Comparison of ENCODE assay signal across 39 cellular contexts in the genomic region with DNA sequence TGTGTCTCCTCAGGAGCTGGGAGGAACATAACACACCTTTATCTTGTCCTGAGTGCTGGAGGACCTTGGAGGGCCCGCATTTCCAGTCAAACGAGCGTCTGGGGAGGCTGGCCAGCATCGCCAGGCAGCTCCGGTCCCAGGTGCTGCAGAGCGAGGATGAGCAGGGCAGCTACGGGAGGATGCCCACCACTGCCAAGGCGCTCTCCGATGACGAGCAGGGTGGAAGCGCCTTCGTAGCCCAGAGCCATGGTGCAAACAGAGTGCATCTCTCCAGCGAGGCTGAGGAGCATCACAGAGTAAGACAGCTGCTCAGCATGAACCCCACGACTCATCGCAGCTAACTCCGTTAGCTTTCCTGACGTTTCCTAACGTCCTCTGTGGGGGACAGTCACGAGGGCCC. TPM values are rescaled to one million over a fixed set of nuclear protein-coding genes. Genes with fewer than 3 reads are reported as not detected.
"Had no signal": no experiment of that assay in that cellular context is flagged by ENCODE, and none has a peak within 500 bp of the region (broad histone marks: within the 10 kb centered on the region; RNA-seq: fewer than 3 reads in every experiment).

No MANE protein-coding gene starts in this region.

- H3K4me1 ChIP-seq: adrenal gland, body of pancreas, breast epithelium, esophagus squamous epithelium, gastroesophageal sphincter, heart right ventricle had no signal

- H3K27ac ChIP-seq: adrenal gland, body of pancreas, breast epithelium, esophagus squamous epithelium, gastroesophageal sphincter, heart right ventricle, hepatocyte, VCaP had no signal

- ATAC-seq: activated CD8-positive, alpha-beta T cell treated with anti-CD3 and anti-CD28 coated beads for 36 hours; activated naive CD8-positive, alpha-beta T cell treated with anti-CD3 and anti-CD28 coated beads, Interleukin-2, amount 50 U/mL, for 24 hours; activated T-cell treated with anti-CD3 and anti-CD28 coated beads, Interleukin-2, amount 50 U/mL, for 4 hours; activated T-helper 17 cell treated with anti-CD3 and anti-CD28 coated beads, Interleukin-2, amount 50 U/mL, for 72 hours; body of pancreas; effector memory CD8-positive, alpha-beta T cell; gastroesophageal sphincter; WTC11 had no signal

- H3K4me3 Mint-ChIP-seq: activated CD8-positive, alpha-beta T cell treated with anti-CD3 and anti-CD28 coated beads for 36 hours; activated naive CD8-positive, alpha-beta T cell treated with anti-CD3 and anti-CD28 coated beads for 36 hours; activated naive CD8-positive, alpha-beta T cell treated with anti-CD3 and anti-CD28 coated beads, Interleukin-2, amount 50 U/mL, for 24 hours; activated T-cell treated with anti-CD3 and anti-CD28 coated beads, Interleukin-2, amount 50 U/mL, for 4 hours; activated T-helper 17 cell treated with anti-CD3 and anti-CD28 coated beads, Interleukin-2, amount 50 U/mL, for 72 hours; central memory CD8-positive, alpha-beta T cell; effector memory CD8-positive, alpha-beta T cell; WTC11 had no signal

- DNase-seq: activated CD4-positive, alpha-beta T cell treated with anti-CD3 and anti-CD28 coated beads for 1 hour; activated CD4-positive, alpha-beta T cell treated with anti-CD3 and anti-CD28 coated beads for 48 hours; activated CD4-positive, alpha-beta T cell treated with anti-CD3 and anti-CD28 coated beads, Interleukin-2, amount 50 U/mL, for 1 hour; activated CD4-positive, alpha-beta T cell treated with anti-CD3 and anti-CD28 coated beads, Interleukin-2, amount 50 U/mL, for 48 hours; activated CD8-positive, alpha-beta memory T cell treated with anti-CD3 and anti-CD28 coated beads for 24 hours; activated CD8-positive, alpha-beta T cell treated with anti-CD3 and anti-CD28 coated beads for 36 hours; activated effector memory CD4-positive, alpha-beta T cell treated with Interleukin-2 at 50 U/mL for 16 hours; activated gamma-delta T cell treated with Interleukin-2 at 50 U/mL for 16 hours; activated naive CD4-positive, alpha-beta T cell treated with anti-CD3 and anti-CD28 coated beads, Interleukin-2, amount 50 U/mL, for 16 hours; activated naive CD4-positive, alpha-beta T cell treated with Interleukin-2 at 50 U/mL for 16 hours; activated naive CD8-positive, alpha-beta T cell treated with anti-CD3 and anti-CD28 coated beads for 36 hours; activated naive CD8-positive, alpha-beta T cell treated with anti-CD3 and anti-CD28 coated beads, Interleukin-2, amount 50 U/mL, for 24 hours; activated T-cell treated with anti-CD3 and anti-CD28 coated beads, Interleukin-2, amount 50 U/mL, for 4 hours; amygdala; aorta; body of pancreas; cortex of kidney; effector CD4-positive, alpha-beta T cell; effector memory CD8-positive, alpha-beta T cell; esophagus squamous epithelium; foreskin melanocyte; heart right ventricle; T-helper 2 cell had no signal

- FAIRE-seq: colon had no signal

- H3K9me3 Mint-ChIP-seq: WTC11 had no signal

- H2AFZ ChIP-seq: hepatocyte had no signal

- H3K27me3 ChIP-seq: adrenal gland, body of pancreas, breast epithelium, esophagus squamous epithelium, gastroesophageal sphincter, hepatocyte had no signal

- H3K27me3 Mint-ChIP-seq: activated CD8-positive, alpha-beta T cell treated with anti-CD3 and anti-CD28 coated beads for 36 hours; activated naive CD8-positive, alpha-beta T cell treated with anti-CD3 and anti-CD28 coated beads for 36 hours; activated naive CD8-positive, alpha-beta T cell treated with anti-CD3 and anti-CD28 coated beads, Interleukin-2, amount 50 U/mL, for 24 hours; activated T-helper 17 cell treated with anti-CD3 and anti-CD28 coated beads, Interleukin-2, amount 50 U/mL, for 72 hours; central memory CD8-positive, alpha-beta T cell; effector memory CD8-positive, alpha-beta T cell had no signal

- H3K4me1 Mint-ChIP-seq: activated naive CD8-positive, alpha-beta T cell treated with anti-CD3 and anti-CD28 coated beads for 36 hours; activated naive CD8-positive, alpha-beta T cell treated with anti-CD3 and anti-CD28 coated beads, Interleukin-2, amount 50 U/mL, for 24 hours; activated T-helper 17 cell treated with anti-CD3 and anti-CD28 coated beads, Interleukin-2, amount 50 U/mL, for 72 hours; central memory CD8-positive, alpha-beta T cell had no signal

- H3K4me2 ChIP-seq: hepatocyte had no signal

- H3K27ac Mint-ChIP-seq: activated CD8-positive, alpha-beta T cell treated with anti-CD3 and anti-CD28 coated beads for 36 hours; activated naive CD8-positive, alpha-beta T cell treated with anti-CD3 and anti-CD28 coated beads for 36 hours; activated naive CD8-positive, alpha-beta T cell treated with anti-CD3 and anti-CD28 coated beads, Interleukin-2, amount 50 U/mL, for 24 hours; activated T-helper 17 cell treated with anti-CD3 and anti-CD28 coated beads, Interleukin-2, amount 50 U/mL, for 72 hours; effector memory CD8-positive, alpha-beta T cell; WTC11 had no signal

- H3K4me3 ChIP-seq: adrenal gland, body of pancreas, breast epithelium, esophagus squamous epithelium, gastroesophageal sphincter, heart right ventricle, hepatocyte had no signal

- H3K36me3 Mint-ChIP-seq: activated naive CD8-positive, alpha-beta T cell treated with anti-CD3 and anti-CD28 coated beads for 36 hours; WTC11 had no signal

- H3K36me3 ChIP-seq: adrenal gland, breast epithelium, esophagus squamous epithelium, gastroesophageal sphincter, heart right ventricle had no signal

- H3K9me3 ChIP-seq: adrenal gland, body of pancreas, breast epithelium, esophagus squamous epithelium, gastroesophageal sphincter had no signal

RNA-seq across cellular contexts. Expression of gene TRIML1, which starts 0.4 kb away (rescaled TPM):
- total RNA-seq: activated CD8-positive, alpha-beta T cell treated with anti-CD3 and anti-CD28 coated beads for 36 hours; activated naive CD8-positive, alpha-beta T cell treated with anti-CD3 and anti-CD28 coated beads for 36 hours; activated T-cell treated with anti-CD3 and anti-CD28 coated beads, Interleukin-2, amount 50 U/mL, for 4 hours; activated T-helper 17 cell treated with anti-CD3 and anti-CD28 coated beads, Interleukin-2, amount 50 U/mL, for 72 hours; adrenal gland; aorta; body of pancreas; breast epithelium; cardiac septum; cerebellum; dermis blood vessel endothelial cell; esophagus squamous epithelium; fibroblast of lung; fibroblast of villous mesenchyme; gastroesophageal sphincter; heart right ventricle; hepatocyte; T-helper 1 cell treated with Interleukin-12 subunit alpha and Interleukin-12 subunit beta and Interleukin-4 antibody, amounts not matched to agents 30 ng/mL and 1 ng/mL, for 36 hours; WTC11 had no signal
- polyA plus RNA-seq: adrenal gland, aorta, esophagus, fibroblast of lung, heart right ventricle, hepatocyte had no signal

RNA-seq across cellular contexts. Expression of gene TRIML2, which starts 30.3 kb away (rescaled TPM):
- total RNA-seq: activated CD8-positive, alpha-beta T cell treated with anti-CD3 and anti-CD28 coated beads for 36 hours; activated naive CD8-positive, alpha-beta T cell treated with anti-CD3 and anti-CD28 coated beads for 36 hours; activated T-helper 17 cell treated with anti-CD3 and anti-CD28 coated beads, Interleukin-2, amount 50 U/mL, for 72 hours; aorta; body of pancreas; breast epithelium; cardiac septum; cerebellum; esophagus squamous epithelium; fibroblast of villous mesenchyme; heart right ventricle; T-helper 1 cell treated with Interleukin-12 subunit alpha and Interleukin-12 subunit beta and Interleukin-4 antibody, amounts not matched to agents 30 ng/mL and 1 ng/mL, for 36 hours had no signal
- polyA plus RNA-seq: aorta, esophagus, fibroblast of lung, hepatocyte had no signal
